ENCODE assay signal across 24 cellular contexts in the genomic region with DNA sequence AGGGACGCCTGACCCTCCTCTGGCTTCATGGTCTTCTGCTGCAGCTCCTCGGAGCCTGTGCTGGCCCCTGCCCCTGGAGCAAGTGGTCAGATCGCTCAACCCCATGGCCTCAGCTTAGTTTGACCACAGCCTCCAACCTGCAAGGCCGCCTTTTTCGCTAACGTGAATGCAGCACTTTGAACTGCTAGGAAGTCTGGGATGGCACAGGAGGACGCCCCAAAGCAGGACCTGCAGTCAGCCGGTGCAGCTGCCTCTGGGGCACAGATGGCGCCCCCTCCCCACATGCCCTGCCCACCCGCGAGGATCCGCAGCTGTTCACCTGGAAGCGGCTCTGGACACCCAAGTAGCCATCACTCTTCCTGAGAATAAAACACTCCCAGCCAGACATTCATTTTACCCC.
"Had no signal": no experiment of that assay in that cellular context is flagged by ENCODE, and none has a peak within 500 bp of the region (broad histone marks: within the 10 kb centered on the region; RNA-seq: fewer than 3 reads in every experiment).

No MANE protein-coding gene starts in this region.

- H3K9me3 ChIP-seq: ascending aorta, body of pancreas, MG63 had no signal

- H3K27ac ChIP-seq: ascending aorta, body of pancreas had no signal

- H3K4me3 Mint-ChIP-seq: activated CD4-positive, alpha-beta memory T cell treated with anti-CD3 and anti-CD28 coated beads for 36 hours; activated CD4-positive, alpha-beta T cell treated with anti-CD3 and anti-CD28 coated beads, Interleukin-2, amount 10 ng/mL, durations not matched to agents 7 days and 5 days; activated naive CD8-positive, alpha-beta T cell treated with anti-CD3 and anti-CD28 coated beads, Interleukin-2, amount 50 U/mL, for 24 hours; activated T-cell treated with anti-CD3 and anti-CD28 coated beads, Interleukin-2, amount 50 U/mL, for 4 hours; central memory CD8-positive, alpha-beta T cell had no signal

- H3K4me1 Mint-ChIP-seq: activated CD4-positive, alpha-beta T cell treated with anti-CD3 and anti-CD28 coated beads, Interleukin-2, amount 10 ng/mL, durations not matched to agents 7 days and 5 days; activated naive CD8-positive, alpha-beta T cell treated with anti-CD3 and anti-CD28 coated beads, Interleukin-2, amount 50 U/mL, for 24 hours; central memory CD8-positive, alpha-beta T cell had no signal

- H3K27me3 Mint-ChIP-seq: activated CD4-positive, alpha-beta memory T cell treated with anti-CD3 and anti-CD28 coated beads for 36 hours; activated CD4-positive, alpha-beta T cell treated with anti-CD3 and anti-CD28 coated beads, Interleukin-2, amount 10 ng/mL, durations not matched to agents 7 days and 5 days; activated naive CD8-positive, alpha-beta T cell treated with anti-CD3 and anti-CD28 coated beads, Interleukin-2, amount 50 U/mL, for 24 hours; central memory CD8-positive, alpha-beta T cell had no signal

- ATAC-seq: activated naive CD4-positive, alpha-beta T cell treated with anti-CD3 and anti-CD28 coated beads, Interleukin-2, amount 50 U/mL, for 72 hours; activated naive CD8-positive, alpha-beta T cell treated with anti-CD3 and anti-CD28 coated beads, Interleukin-2, amount 50 U/mL, for 24 hours; activated T-cell treated with anti-CD3 and anti-CD28 coated beads, Interleukin-2, amount 50 U/mL, for 4 hours; body of pancreas; PC-3 had no signal

- H3K4me3 ChIP-seq: ascending aorta, body of pancreas, MG63 had no signal

- DNase-seq: activated CD4-positive, alpha-beta memory T cell treated with anti-CD3 and anti-CD28 coated beads for 36 hours; activated CD4-positive, alpha-beta T cell treated with anti-CD3 and anti-CD28 coated beads, Interleukin-2, amount 10 ng/mL, durations not matched to agents 7 days and 5 days; activated CD4-positive, CD25-positive, alpha-beta regulatory T cell; activated CD8-positive, alpha-beta memory T cell treated with anti-CD3 and anti-CD28 coated beads for 24 hours; activated effector memory CD4-positive, alpha-beta T cell treated with anti-CD3 and anti-CD28 coated beads, Interleukin-2, amount 50 U/mL, for 16 hours; activated naive CD4-positive, alpha-beta T cell treated with Interleukin-2 at 50 U/mL for 16 hours; activated naive CD8-positive, alpha-beta T cell treated with anti-CD3 and anti-CD28 coated beads, Interleukin-2, amount 50 U/mL, for 24 hours; activated T-cell treated with anti-CD3 and anti-CD28 coated beads, Interleukin-2, amount 50 U/mL, for 4 hours; amniotic stem cell; body of pancreas; MG63; MV-4-11; NCI-H1092 treated with DMSO at 0.1 percent for 48 hours; NCI-H1417 treated with DMSO at 0.1 percent for 48 hours; NCI-H1694 treated with DMSO at 0.1 percent for 48 hours; NCI-H2029 treated with DMSO at 0.1 percent for 48 hours; NCI-H526 treated with DMSO at 0.1 percent for 48 hours; PC-3; SIG-M5; T-helper 2 cell; T1000 had no signal

- H3K36me3 ChIP-seq: ascending aorta, MG63 had no signal

- H3K9me3 Mint-ChIP-seq: activated CD4-positive, alpha-beta memory T cell treated with anti-CD3 and anti-CD28 coated beads for 36 hours; activated CD4-positive, alpha-beta T cell treated with anti-CD3 and anti-CD28 coated beads, Interleukin-2, amount 10 ng/mL, durations not matched to agents 7 days and 5 days; activated naive CD4-positive, alpha-beta T cell treated with anti-CD3 and anti-CD28 coated beads, Interleukin-2, amount 50 U/mL, for 72 hours; activated naive CD8-positive, alpha-beta T cell treated with anti-CD3 and anti-CD28 coated beads, Interleukin-2, amount 50 U/mL, for 24 hours; activated T-cell treated with anti-CD3 and anti-CD28 coated beads, Interleukin-2, amount 50 U/mL, for 4 hours; central memory CD8-positive, alpha-beta T cell had no signal

- H3K27me3 ChIP-seq: ascending aorta, body of pancreas, MG63 had no signal

- H3K27ac Mint-ChIP-seq: activated CD4-positive, alpha-beta memory T cell treated with anti-CD3 and anti-CD28 coated beads for 36 hours; activated CD4-positive, alpha-beta T cell treated with anti-CD3 and anti-CD28 coated beads, Interleukin-2, amount 10 ng/mL, durations not matched to agents 7 days and 5 days; activated naive CD4-positive, alpha-beta T cell treated with anti-CD3 and anti-CD28 coated beads, Interleukin-2, amount 50 U/mL, for 72 hours; activated naive CD8-positive, alpha-beta T cell treated with anti-CD3 and anti-CD28 coated beads, Interleukin-2, amount 50 U/mL, for 24 hours had no signal

- H3K4me1 ChIP-seq: ascending aorta, body of pancreas had no signal

- H3K36me3 Mint-ChIP-seq: activated CD4-positive, alpha-beta memory T cell treated with anti-CD3 and anti-CD28 coated beads for 36 hours; activated naive CD4-positive, alpha-beta T cell treated with anti-CD3 and anti-CD28 coated beads, Interleukin-2, amount 50 U/mL, for 72 hours had no signal
